ENCODE assay signal across 34 cellular contexts in genomic region chr6:110256366-110256765, GRCh38.
"Had no signal": no experiment of that assay in that cellular context is flagged by ENCODE, and none has a peak within 500 bp of the region (broad histone marks: within the 10 kb centered on the region; RNA-seq: fewer than 3 reads in every experiment).

No MANE protein-coding gene starts in this region.

- H3K4me2 ChIP-seq: KMS-11 had no signal

- H3K27me3 ChIP-seq: MG63 had no signal

- DNase-seq: Karpas-422, Kasumi-1, KG1, MG63, MM.1S, NCI-H1048, NCI-H1092, NCI-H1092 treated with DMSO at 0.1 percent for 48 hours, NCI-H1105, NCI-H1105 treated with DMSO at 0.1 percent for 48 hours, NCI-H1417, NCI-H1417 treated with DMSO at 0.1 percent for 48 hours, NCI-H1436, NCI-H1436 treated with DMSO at 0.1 percent for 48 hours, NCI-H146, NCI-H1694 treated with DMSO at 0.1 percent for 48 hours, NCI-H187, NCI-H1930, NCI-H2029, NCI-H2029 treated with DMSO at 0.1 percent for 48 hours, NCI-H2081, NCI-H2081 treated with DMSO at 0.1 percent for 48 hours, NCI-H2107, NCI-H2171, NCI-H2171 treated with DMSO at 0.1 percent for 48 hours, NCI-H2227 treated with DMSO at 0.1 percent for 48 hours, NCI-H226, NCI-H345, NCI-H446, NCI-H446 treated with DMSO at 0.1 percent for 48 hours, NCI-H510A, NCI-H510A treated with DMSO at 0.1 percent for 48 hours, NCI-H524 had no signal

- H3K9ac ChIP-seq: KMS-11 had no signal

- H3K9me3 ChIP-seq: MG63 had no signal

- H3K27ac ChIP-seq: KMS-11 had no signal

- H3K4me3 ChIP-seq: MG63 had no signal

- H3K36me3 ChIP-seq: MG63 had no signal
